Comparison of ENCODE assay signal across 15 cellular contexts in genomic region chr1:240607006-240607405, GRCh38. TPM values are rescaled to one million over a fixed set of nuclear protein-coding genes. Genes with fewer than 3 reads are reported as not detected.
DNase-seq lines count a peak whose midpoint lies in the region; ATAC-seq and TF ChIP-seq lines count a peak whose summit lies in the region.
"Had no signal": no experiment of that assay in that cellular context is flagged by ENCODE, and none has a peak within 500 bp of the region (broad histone marks: within the 10 kb centered on the region; RNA-seq: fewer than 3 reads in every experiment).

No MANE protein-coding gene starts in this region.

- no peak overlapping the region for H2AFZ ChIP-seq in IMR-90 (replicated peaks; ENCODE audit: low read length, poor library complexity)
- no peak overlapping the region for H2AFZ ChIP-seq in MM.1S (ENCODE audit: low read length)

- H2AK5ac ChIP-seq in IMR-90 (ENCODE audit: low read depth, low read length): no peak overlapping the region

- no peak overlapping the region for H4K5ac ChIP-seq in IMR-90 (ENCODE audit: low read depth, low read length)

- no TSS peak for BruUV-seq in IMR-90 (replicated peaks; lab: Mats Ljungman, UMichigan)

- no peak for TF ChIP-seq RAD21 in IMR-90 (IDR thresholded peaks at IDR 0.05; ENCODE audit: low read length)

- H3K27me3 ChIP-seq in IMR-90 (ENCODE audit: control insufficient read depth, insufficient read depth, low read length): no peaks in the 10 kb centered on the region
- H3K27me3 ChIP-seq in MM.1S (replicated peaks; ENCODE audit: insufficient read depth, low read length): no peaks in the 10 kb centered on the region

- no peak overlapping the region for H3K23ac ChIP-seq in IMR-90 (ENCODE audit: low read depth, low read length)

- no peak overlapping the region for H3K56ac ChIP-seq in IMR-90 (ENCODE audit: extremely low read depth, insufficient read depth, low read length)

- TF ChIP-seq CTCF in C4-2B (conservative IDR thresholded peaks at IDR 0.05) (no peak), IMR-90 (conservative IDR thresholded peaks at IDR 0.05; ENCODE audit: low read depth, low read length) (no peak), VCaP (conservative IDR thresholded peaks at IDR 0.05) (no peak), mucosa of descending colon (IDR thresholded peaks at IDR 0.05) (no peak), MM.1S (IDR thresholded peaks at IDR 0.05; ENCODE audit: low read length) (no peak), GM10248 (IDR thresholded peaks at IDR 0.05; ENCODE audit: control extremely low read depth, extremely low read depth, low read depth, missing control alignments) (no peak)

- no peak overlapping the region for H2BK15ac ChIP-seq in IMR-90 (ENCODE audit: low read depth, low read length)

- POLR2A ChIA-PET in IMR-90 (lab: Charles Lee; ENCODE audit: unreplicated experiment): no interaction called here
- POLR2A ChIA-PET in GM10248 (lab: Yijun Ruan, JAX): no interaction called here

- no peaks in the 10 kb centered on the region for H3K79me2 ChIP-seq in MM.1S (ENCODE audit: low read length)

- H4K91ac ChIP-seq in IMR-90 (ENCODE audit: insufficient read depth, low read depth, low read length): no peak overlapping the region

- dilution Hi-C loops in IMR-90 (cut with HindIII; ENCODE audit: low sequenced_read_pairs, unreplicated experiment): no loop called here

- no peak overlapping the region for H2AK9ac ChIP-seq in IMR-90 (replicated peaks; ENCODE audit: low read depth, low read length, poor library complexity)

- H3K4me3 ChIP-seq in IMR-90 (ENCODE audit: insufficient read depth, low read depth, low read length): no peak overlapping the region
- H3K4me3 ChIP-seq in mucosa of descending colon: no peak overlapping the region
- H3K4me3 ChIP-seq in MM.1S (ENCODE audit: low read length): no peak overlapping the region
- H3K4me3 ChIP-seq: A549 had no signal

- no peak overlapping the region for H3K4ac ChIP-seq in IMR-90 (ENCODE audit: low read depth, low read length)

- no peak for ATAC-seq in IMR-90 (ENCODE audit: low read depth)
- peak; percentile 54 for ATAC-seq in mucosa of descending colon
- ATAC-seq: A549 had no signal

- H3K9ac ChIP-seq in IMR-90 (ENCODE audit: low read depth, low read length) (no peak overlapping the region), MM.1S (ENCODE audit: low read length) (no peak overlapping the region)
- H3K9ac ChIP-seq: KMS-11 had no signal

- H2BK20ac ChIP-seq in IMR-90 (ENCODE audit: low read depth, low read length): no peak overlapping the region

- in situ Hi-C loops in IMR-90 (cut with MboI; ENCODE audit: low sequenced_read_pairs): no loop called here

- no peak overlapping the region for H2BK120ac ChIP-seq in IMR-90 (ENCODE audit: low read depth, low read length)

- H3K4me2 ChIP-seq in IMR-90 (ENCODE audit: low read depth, low read length) (no peak overlapping the region), MM.1S (ENCODE audit: low read depth, low read length) (no peak overlapping the region)
- H3K4me2 ChIP-seq: A549, KMS-11 had no signal

- H3K27ac ChIP-seq in C4-2B (peak overlapping the region; percentile 39; the same call in 1 of the 2 replicates), IMR-90 (ENCODE audit: insufficient read depth, low read length) (no peak overlapping the region), VCaP (peak overlapping the region; percentile 62), MM.1S (ENCODE audit: low read length) (no peak overlapping the region)
- H3K27ac ChIP-seq: A549, KMS-11 had no signal

- H2BK5ac ChIP-seq in IMR-90 (ENCODE audit: low read depth, low read length, poor library complexity, severe bottlenecking): no peak overlapping the region

- CTCF ChIA-PET in IMR-90 (lab: Yijun Ruan, JAX): interaction anchor here (0.7 to 2.0 kb wide), 3 partner anchors 18 to 152 kb away, joined by 5 to 7 read pairs (median 6); no protein-coding TSS in a partner anchor
- CTCF ChIA-PET in GM10248 (lab: Yijun Ruan, JAX): no interaction called here

- DNase-seq in IMR-90 (peak; percentile 24), mucosa of descending colon (peak in 1 of 3 donors; percentile 76), MM.1S (no peak), GM10248 (ENCODE audit: extremely low spot score) (no peak), NCI-H1436 (lab: John Stamatoyannopoulos, UW) (no peak)
- DNase-seq: BE2C; Calu3; CD4-positive, CD25-positive, alpha-beta regulatory T cell; DND-41; GDM1 had no signal

- peaks cover 3% of the 10 kb centered on the region; the same call in 1 of the 2 replicates for H3K9me1 ChIP-seq in IMR-90 (ENCODE audit: insufficient read depth, low read length)

- intact Hi-C loops in IMR-90 (cut with micrococcal nuclease): no loop called here
- intact Hi-C loops in mucosa of descending colon (cut with DNase I, micrococcal nuclease): loop anchor here in 1 of 2 donors (10.0 kb wide), 1 partner anchor 412 kb away; no protein-coding TSS in a partner anchor

- no peaks in the 10 kb centered on the region for H4K20me1 ChIP-seq in IMR-90 (ENCODE audit: insufficient read depth, low read length)
- no peaks in the 10 kb centered on the region for H4K20me1 ChIP-seq in MM.1S (ENCODE audit: insufficient read depth, low read length)

- no peak for TF ChIP-seq POLR2A in IMR-90 (IDR thresholded peaks at IDR 0.05; ENCODE audit: low read depth, low read length)

- no peaks in the 10 kb centered on the region for H3K9me3 ChIP-seq in IMR-90 (ENCODE audit: control insufficient read depth, insufficient read depth, low read length)
- H3K9me3 ChIP-seq in mucosa of descending colon: no peaks in the 10 kb centered on the region
- H3K9me3 ChIP-seq in MM.1S (replicated peaks; ENCODE audit: insufficient read depth, low read length): no peaks in the 10 kb centered on the region
- H3K9me3 ChIP-seq: A549, BE2C had no signal

- peaks cover 10 to 25% of the 10 kb centered on the region in 2 experiments; a peak in 3 of 4 replicates for H3K79me1 ChIP-seq in IMR-90 (ENCODE audit: low read depth in 1 of 2, low read length in 2 of 2)

- no peak overlapping the region for H3K18ac ChIP-seq in IMR-90 (ENCODE audit: low read depth, low read length)

- peaks cover 8% of the 10 kb centered on the region for H3F3A ChIP-seq in MM.1S (ENCODE audit: insufficient read depth, low read length)

- H3K4me1 ChIP-seq in IMR-90 (ENCODE audit: control insufficient read depth, insufficient read depth, low read length): peaks cover 7% of the 10 kb centered on the region
- peaks cover 7% of the 10 kb centered on the region for H3K4me1 ChIP-seq in mucosa of descending colon (ENCODE audit: low read depth)
- no peaks in the 10 kb centered on the region for H3K4me1 ChIP-seq in MM.1S (ENCODE audit: low read length)
- H3K4me1 ChIP-seq: BE2C had no signal

- H4K8ac ChIP-seq in IMR-90 (ENCODE audit: low read depth in 2 of 2, low read length in 2 of 2): no peak overlapping the region

- no CpG with 5 or more reads among the region's 2 CpGs for WGBS in IMR-90 (ENCODE audit: extremely low coverage in 2 of 2, insufficient read length in 1 of 2), 2 experiments

- no peak overlapping the region for H3K14ac ChIP-seq in IMR-90 (replicated peaks; ENCODE audit: low read depth, low read length)

- peaks cover 2% of the 10 kb centered on the region; the same call in 1 of the 2 replicates for H3K36me3 ChIP-seq in IMR-90 (ENCODE audit: control insufficient read depth, insufficient read depth, low read length)
- H3K36me3 ChIP-seq in mucosa of descending colon (ENCODE audit: low read depth): no peaks in the 10 kb centered on the region
- H3K36me3 ChIP-seq in MM.1S (replicated peaks; ENCODE audit: insufficient read depth, low read length): no peaks in the 10 kb centered on the region
- H3K36me3 ChIP-seq: BE2C had no signal

- no peaks in the 10 kb centered on the region for H3K9me2 ChIP-seq in MM.1S (replicated peaks; ENCODE audit: insufficient read depth, low read length)

TF ChIP-seq in IMR-90, 13 proteins besides CTCF, POLR2A, EP300 and RAD21:
- no peak for TF ChIP-seq MAZ (IDR thresholded peaks at IDR 0.05; ENCODE audit: borderline replicate concordance, low read depth, low read length)
- no peak for TF ChIP-seq USF2 (IDR thresholded peaks at IDR 0.05; ENCODE audit: low read depth, low read length)
- no peak for TF ChIP-seq RFX5 (IDR thresholded peaks at IDR 0.05; ENCODE audit: low read depth, low read length)
- TF ChIP-seq CHD1 (IDR thresholded peaks at IDR 0.05; ENCODE audit: low read depth, low read length): no peak
- TF ChIP-seq MAFK (IDR thresholded peaks at IDR 0.05; ENCODE audit: low read depth, low read length): no peak
- TF ChIP-seq MXI1 (IDR thresholded peaks at IDR 0.05; ENCODE audit: borderline replicate concordance, low read depth, low read length): no peak
- no peak for TF ChIP-seq SMC3 (IDR thresholded peaks at IDR 0.05; ENCODE audit: low read depth, low read length)
- TF ChIP-seq FOS (IDR thresholded peaks at IDR 0.05; ENCODE audit: low read depth, low read length): no peak
- no peak for TF ChIP-seq ELK1 (IDR thresholded peaks at IDR 0.05; ENCODE audit: borderline replicate concordance, low read depth, low read length)
- no peak for TF ChIP-seq RCOR1 (IDR thresholded peaks at IDR 0.05; ENCODE audit: insufficient replicate concordance, low read length)
- TF ChIP-seq NFE2L2 (IDR thresholded peaks at IDR 0.05; ENCODE audit: low read depth, low read length): no peak
- no peak for TF ChIP-seq BHLHE40 (IDR thresholded peaks at IDR 0.05; ENCODE audit: low read depth, low read length)
- TF ChIP-seq CEBPB (IDR thresholded peaks at IDR 0.05; ENCODE audit: low read depth, low read length): no peak

RNA-seq across cellular contexts. Expression of gene GREM2, which starts 4.9 kb away (rescaled TPM):
- total RNA-seq in IMR-90 (2012; rRNA removed) (3.0 and 5.0 TPM in 2 replicates), mucosa of descending colon (10 to 100 TPM in 1 of 3 donors, 1 to 10 TPM in 2; 5.1 to 25.5 (median 6.0) TPM)
- polyA plus RNA-seq in IMR-90 (2012; rRNA removed): 14.2 and 15.9 TPM in 2 replicates
- polyA plus RNA-seq in IMR-90 (2012; cell fraction: cytosol; rRNA removed): 6.1 and 10.8 TPM in 2 replicates
- polyA plus RNA-seq in IMR-90 (2012; cell fraction: nucleus; rRNA removed; ENCODE audit: low replicate concordance): 3.0 and 8.9 TPM in 2 replicates
- total RNA-seq: Calu3; CD4-positive, CD25-positive, alpha-beta regulatory T cell had no signal
- polyA plus RNA-seq: CD4-positive, CD25-positive, alpha-beta regulatory T cell; IgD-negative memory B cell had no signal

Comparison
In these comparisons a context has a peak if more than half of its experiments do, and no peak if none do; other contexts are left out.
1. H3K27ac ChIP-seq: peak in C4-2B (single experiment) and VCaP (single experiment); none in IMR-90 (single experiment) and MM.1S (single experiment).